Comparison of ENCODE assay signal across 35 cellular contexts in the genomic region with DNA sequence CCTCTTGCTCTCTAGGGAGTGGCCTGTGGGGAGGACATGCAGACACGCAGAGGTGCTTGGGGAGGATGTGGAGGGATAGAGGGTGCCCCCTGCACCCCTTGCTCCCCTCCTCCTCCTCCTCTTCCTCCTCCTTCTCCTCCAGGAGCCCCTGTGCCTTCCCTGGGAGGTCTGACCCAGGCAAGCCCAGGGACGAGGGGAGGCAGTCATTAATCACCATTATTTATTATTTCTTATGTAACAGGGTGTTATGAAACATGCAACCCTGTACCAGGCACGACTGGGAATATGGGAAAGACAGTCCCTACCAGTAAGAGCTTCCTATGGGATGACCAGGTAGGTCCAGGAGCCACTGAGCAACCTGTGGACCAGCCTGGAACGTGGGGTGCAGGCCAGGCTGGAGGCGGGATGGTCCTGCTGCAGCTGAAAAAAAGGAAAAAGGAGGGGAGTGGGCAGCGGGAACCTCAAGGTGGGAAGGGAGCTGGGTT. TPM values are rescaled to one million over a fixed set of nuclear protein-coding genes. Genes with fewer than 3 reads are reported as not detected.
DNase-seq lines count a peak whose midpoint lies in the region; ATAC-seq and TF ChIP-seq lines count a peak whose summit lies in the region.
"Had no signal": no experiment of that assay in that cellular context is flagged by ENCODE, and none has a peak within 500 bp of the region (broad histone marks: within the 10 kb centered on the region; RNA-seq: fewer than 3 reads in every experiment).

No MANE protein-coding gene starts in this region.

- H2AFZ ChIP-seq in IMR-90 (replicated peaks; ENCODE audit: low read length, poor library complexity), result peak overlapping the region; percentile 19
- H2AFZ ChIP-seq in neuronal stem cell (ENCODE audit: low read length), result no peak overlapping the region

- BruUV-seq in IMR-90 (replicated peaks; lab: Mats Ljungman, UMichigan), result no TSS peak

- H2BK5ac ChIP-seq in IMR-90 (ENCODE audit: low read depth, low read length, poor library complexity, severe bottlenecking) (no peak overlapping the region), neuronal stem cell (ENCODE audit: low read length) (no peak overlapping the region)

- H3K27ac ChIP-seq in IMR-90 (ENCODE audit: insufficient read depth, low read length) (no peak overlapping the region), neuronal stem cell (replicated peaks; ENCODE audit: low read length) (no peak overlapping the region)
- H3K27ac ChIP-seq: cardiac muscle cell, epithelial cell of prostate, Peyer's patch, upper lobe of right lung, VCaP had no signal

- no peak overlapping the region for H3K56ac ChIP-seq in IMR-90 (ENCODE audit: extremely low read depth, insufficient read depth, low read length)

- H2BK120ac ChIP-seq in IMR-90 (ENCODE audit: low read depth, low read length) (no peak overlapping the region), neuronal stem cell (ENCODE audit: low read depth, low read length) (no peak overlapping the region)

- TF ChIP-seq CTCF in IMR-90 (conservative IDR thresholded peaks at IDR 0.05; ENCODE audit: low read depth, low read length), result no peak
- TF ChIP-seq CTCF in fibroblast of villous mesenchyme (IDR thresholded peaks at IDR 0.05; ENCODE audit: insufficient read depth, low read depth, low read length), result no peak

- no peak for TF ChIP-seq POLR2A in IMR-90 (IDR thresholded peaks at IDR 0.05; ENCODE audit: low read depth, low read length)

- H3K4ac ChIP-seq in IMR-90 (ENCODE audit: low read depth, low read length) (no peak overlapping the region), neuronal stem cell (ENCODE audit: low read length) (no peak overlapping the region)

- no peaks in the 10 kb centered on the region for H3K9me3 ChIP-seq in IMR-90 (ENCODE audit: control insufficient read depth, insufficient read depth, low read length)
- H3K9me3 ChIP-seq in neuronal stem cell (replicated peaks in 1 of 2; ENCODE audit: control insufficient read depth in 2 of 2, insufficient read depth in 1 of 2, low read depth in 1 of 2, low read length in 2 of 2), result peaks cover 0 to 2% of the 10 kb centered on the region in 2 donors
- H3K9me3 ChIP-seq: ascending aorta, Peyer's patch, upper lobe of right lung had no signal

- H3K9ac ChIP-seq in IMR-90 (ENCODE audit: low read depth, low read length), result no peak overlapping the region
- H3K9ac ChIP-seq in neuronal stem cell (ENCODE audit: low read depth, low read length, poor library complexity), result peak overlapping the region; percentile 36

- H2AK9ac ChIP-seq in IMR-90 (replicated peaks; ENCODE audit: low read depth, low read length, poor library complexity), result no peak overlapping the region

- H3K79me1 ChIP-seq in IMR-90 (ENCODE audit: low read depth in 1 of 2, low read length in 2 of 2) (no peaks in the 10 kb centered on the region), neuronal stem cell (ENCODE audit: low read depth, low read length) (no peaks in the 10 kb centered on the region)

- intact Hi-C loops in IMR-90 (cut with micrococcal nuclease), result no loop called here

- POLR2A ChIA-PET in IMR-90 (lab: Charles Lee; ENCODE audit: unreplicated experiment), result no interaction called here

- TF ChIP-seq RAD21 in IMR-90 (IDR thresholded peaks at IDR 0.05; ENCODE audit: low read length), result no peak

- H4K5ac ChIP-seq in IMR-90 (ENCODE audit: low read depth, low read length), result no peak overlapping the region

- peaks cover 9% of the 10 kb centered on the region; the same call in 1 of the 2 replicates for H3K9me1 ChIP-seq in IMR-90 (ENCODE audit: insufficient read depth, low read length)

- no peak overlapping the region for H2BK15ac ChIP-seq in IMR-90 (ENCODE audit: low read depth, low read length)
- no peak overlapping the region for H2BK15ac ChIP-seq in neuronal stem cell (ENCODE audit: low read length)

- dilution Hi-C loops in IMR-90 (cut with HindIII; ENCODE audit: low sequenced_read_pairs, unreplicated experiment), result no loop called here

- H3K4me2 ChIP-seq in IMR-90 (ENCODE audit: low read depth, low read length), result no peak overlapping the region
- no peak overlapping the region for H3K4me2 ChIP-seq in neuronal stem cell (ENCODE audit: insufficient read depth, low read length, poor library complexity, severe bottlenecking)

- H2AK5ac ChIP-seq in IMR-90 (ENCODE audit: low read depth, low read length) (0 out of 2 replicates have a peak overlapping the region, but pooled peaks have one; percentile 10), neuronal stem cell (ENCODE audit: low read depth, low read length) (peak overlapping the region; percentile 14)

- H3K18ac ChIP-seq in IMR-90 (ENCODE audit: low read depth, low read length) (no peak overlapping the region), neuronal stem cell (ENCODE audit: low read length) (peak overlapping the region; percentile 72)

- DNase-seq in AG20443 (ENCODE audit: low spot score), result peak; percentile 6
- no peak for DNase-seq in IMR-90
- peak; percentile 8 for DNase-seq in fibroblast of villous mesenchyme (ENCODE audit: low read depth)
- no peak for DNase-seq in neuronal stem cell (ENCODE audit: low spot score)
- no peak for DNase-seq in OCI-M2 (lab: John Stamatoyannopoulos, UW; ENCODE audit: unreplicated experiment)
- DNase-seq in NCI-H1092 (lab: John Stamatoyannopoulos, UW), result no peak
- no peak for DNase-seq in NCI-H2081 (lab: John Stamatoyannopoulos, UW)
- DNase-seq: activated CD4-positive, alpha-beta T cell treated with anti-CD3 and anti-CD28 coated beads for 36 hours; activated CD8-positive, alpha-beta T cell treated with anti-CD3 and anti-CD28 coated beads, Interleukin-2, amount 10 ng/mL, durations not matched to agents 7 days and 5 days; activated T-cell treated with anti-CD3 and anti-CD28 coated beads for 4 hours; Calu3; CD4-positive, CD25-positive, alpha-beta regulatory T cell; DMS79 treated with DMSO at 0.1 percent for 48 hours; effector CD8-positive, alpha-beta T cell; GDM1; Karpas-422; NCI-H1436; NCI-H2081 treated with DMSO at 0.1 percent for 48 hours; NCI-H2227 treated with DMSO at 0.1 percent for 48 hours; NCI-H526 treated with DMSO at 0.1 percent for 48 hours; NK-92 treated with Interleukin-12 subunit alpha and Interleukin-12 subunit beta, amount 100 ng/mL, for 24 hours; nucleus accumbens; SIG-M5; T-helper 9 cell; upper lobe of right lung had no signal

- H3K23ac ChIP-seq in IMR-90 (ENCODE audit: low read depth, low read length) (no peak overlapping the region), neuronal stem cell (ENCODE audit: low read depth, low read length, poor library complexity) (no peak overlapping the region)

- H4K91ac ChIP-seq in IMR-90 (ENCODE audit: insufficient read depth, low read depth, low read length) (no peak overlapping the region), neuronal stem cell (ENCODE audit: low read depth, low read length, poor library complexity) (no peak overlapping the region)

- no peak overlapping the region for H2BK20ac ChIP-seq in IMR-90 (ENCODE audit: low read depth, low read length)

- 60% methylated on average over 1 of the region's 6 CpGs; no CpG with 5 or more reads in 1 of the 2 experiments for WGBS in IMR-90 (ENCODE audit: extremely low coverage in 2 of 2, insufficient read length in 1 of 2), 2 experiments
- no CpG with 5 or more reads among the region's 6 CpGs for whole genome bisulfite sequencing in neuronal stem cell (ENCODE audit: extremely low coverage in 2 of 2, insufficient read length in 2 of 2, insufficient replicate concordance in 1 of 2), 2 donors

- H3K4me1 ChIP-seq in IMR-90 (ENCODE audit: control insufficient read depth, insufficient read depth, low read length), result peaks cover 15% of the 10 kb centered on the region
- peaks cover 44 to 76% of the 10 kb centered on the region in 2 donors for H3K4me1 ChIP-seq in neuronal stem cell (ENCODE audit: control insufficient read depth in 2 of 2, insufficient read depth in 1 of 2, low read depth in 1 of 2, low read length in 2 of 2)

- in situ Hi-C loops in IMR-90 (cut with MboI; ENCODE audit: low sequenced_read_pairs), result no loop called here

- H4K20me1 ChIP-seq in IMR-90 (ENCODE audit: insufficient read depth, low read length), result no peaks in the 10 kb centered on the region

- no peak overlapping the region for H2BK12ac ChIP-seq in neuronal stem cell (ENCODE audit: low read length)

- CTCF ChIA-PET in IMR-90 (lab: Yijun Ruan, JAX), result no interaction called here

- H4K8ac ChIP-seq in IMR-90 (ENCODE audit: low read depth in 2 of 2, low read length in 2 of 2) (no peak overlapping the region), neuronal stem cell (ENCODE audit: low read depth, low read length) (no peak overlapping the region)

- no peaks in the 10 kb centered on the region for H3K36me3 ChIP-seq in IMR-90 (ENCODE audit: control insufficient read depth, insufficient read depth, low read length)
- no peaks in the 10 kb centered on the region for H3K36me3 ChIP-seq in neuronal stem cell (replicated peaks in 1 of 2; ENCODE audit: control insufficient read depth in 2 of 2, insufficient read depth in 2 of 2, low read length in 2 of 2)
- H3K36me3 ChIP-seq: ascending aorta, cardiac muscle cell, Peyer's patch, upper lobe of right lung had no signal

- H3K4me3 ChIP-seq in IMR-90 (ENCODE audit: insufficient read depth, low read depth, low read length) (no peak overlapping the region), fibroblast of villous mesenchyme (ENCODE audit: low read depth, low read length) (no peak overlapping the region), neuronal stem cell (ENCODE audit: low read length in 2 of 2) (no peak overlapping the region)
- H3K4me3 ChIP-seq: ascending aorta, cardiac muscle cell, coronary artery, Peyer's patch, upper lobe of right lung had no signal

- H3K27me3 ChIP-seq in IMR-90 (ENCODE audit: control insufficient read depth, insufficient read depth, low read length) (peaks cover 2% of the 10 kb centered on the region; the same call in 1 of the 2 replicates), neuronal stem cell (ENCODE audit: control insufficient read depth in 3 of 3, insufficient read depth in 3 of 3, low read depth in 1 of 3, low read length in 3 of 3) (no peaks in the 10 kb centered on the region)
- H3K27me3 ChIP-seq: ascending aorta, cardiac muscle cell, Peyer's patch, upper lobe of right lung had no signal

- H3K14ac ChIP-seq in IMR-90 (replicated peaks; ENCODE audit: low read depth, low read length) (no peak overlapping the region), neuronal stem cell (ENCODE audit: low read length) (peak overlapping the region; percentile 25)

- ATAC-seq in IMR-90 (ENCODE audit: low read depth) (no peak), HG03520 (IDR thresholded peaks at IDR 0.05; ENCODE audit: unreplicated experiment) (no peak)
- ATAC-seq: activated CD4-positive, alpha-beta T cell treated with anti-CD3 and anti-CD28 coated beads for 36 hours; activated CD8-positive, alpha-beta T cell treated with anti-CD3 and anti-CD28 coated beads, Interleukin-2, amount 10 ng/mL, durations not matched to agents 7 days and 5 days; left lobe of liver; stimulated activated effector memory CD8-positive, alpha-beta T cell treated with anti-CD3 and anti-CD28 coated beads, Interleukin-12 subunit alpha, Interleukin-12 subunit beta, amount 100 ng/mL, for 72 hours; upper lobe of right lung had no signal

RNA-seq across cellular contexts. Expression of gene PGF, which starts 22.5 kb away (rescaled TPM):
- total RNA-seq in IMR-90 (2012; rRNA removed) (0.28 and 0.36 TPM in 2 replicates), fibroblast of villous mesenchyme (0.64 and 0.86 TPM in 2 replicates)
- polyA plus RNA-seq in IMR-90 (2012; rRNA removed), result 0.39 and 0.42 TPM in 2 replicates
- 0.21 and 1.0 TPM in 2 replicates for polyA plus RNA-seq in IMR-90 (2012; cell fraction: cytosol; rRNA removed)
- 0.28 and 0.52 TPM in 2 replicates for polyA plus RNA-seq in IMR-90 (2012; cell fraction: nucleus; rRNA removed; ENCODE audit: low replicate concordance)
- 0.53 TPM for polyA plus RNA-seq in neuronal stem cell (2013, experiment 1 of 2)
- 0.69 TPM for polyA plus RNA-seq in neuronal stem cell (2013, experiment 2 of 2)
- total RNA-seq: CD4-positive, CD25-positive, alpha-beta regulatory T cell had no signal

RNA-seq across cellular contexts. Expression of gene EIF2B2, which starts 24.8 kb away (rescaled TPM):
- total RNA-seq in IMR-90 (2012; rRNA removed) (69.4 and 70.1 TPM in 2 replicates), fibroblast of villous mesenchyme (46.6 and 49.6 TPM in 2 replicates)
- 63.6 and 73.9 TPM in 2 replicates for polyA plus RNA-seq in IMR-90 (2012; rRNA removed)
- 54.6 and 57.1 TPM in 2 replicates for polyA plus RNA-seq in IMR-90 (2012; cell fraction: cytosol; rRNA removed)
- polyA plus RNA-seq in IMR-90 (2012; cell fraction: nucleus; rRNA removed; ENCODE audit: low replicate concordance), result 33.1 and 55.7 TPM in 2 replicates
- polyA plus RNA-seq in neuronal stem cell (2013, experiment 1 of 2), result 27.5 TPM
- 27.3 TPM for polyA plus RNA-seq in neuronal stem cell (2013, experiment 2 of 2)

RNA-seq across cellular contexts. Expression of gene RPS6KL1, which starts 54.9 kb away (rescaled TPM):
- total RNA-seq in IMR-90 (2012; rRNA removed) (0.72 and 1.1 TPM in 2 replicates), fibroblast of villous mesenchyme (1.6 and 2.2 TPM in 2 replicates)
- polyA plus RNA-seq in IMR-90 (2012; rRNA removed), result 1.2 and 1.7 TPM in 2 replicates
- 0.44 and 0.67 TPM in 2 replicates for polyA plus RNA-seq in IMR-90 (2012; cell fraction: cytosol; rRNA removed)
- 3.6 and 5.3 TPM in 2 replicates for polyA plus RNA-seq in IMR-90 (2012; cell fraction: nucleus; rRNA removed; ENCODE audit: low replicate concordance)
- 4.4 TPM for polyA plus RNA-seq in neuronal stem cell (2013, experiment 1 of 2)
- polyA plus RNA-seq in neuronal stem cell (2013, experiment 2 of 2), result 4.9 TPM
- total RNA-seq: A172 had no signal

Comparison
In these comparisons a context has a peak if more than half of its experiments do, and no peak if none do; other contexts are left out.
1. DNase-seq: peak in AG20443 (single experiment) and fibroblast of villous mesenchyme (single experiment); none in IMR-90 (single experiment), neuronal stem cell (single experiment), OCI-M2 (single experiment), NCI-H1092 (single experiment) and NCI-H2081 (0 of 2).